Comparison of ENCODE assay signal across 8 cellular contexts in the genomic region with DNA sequence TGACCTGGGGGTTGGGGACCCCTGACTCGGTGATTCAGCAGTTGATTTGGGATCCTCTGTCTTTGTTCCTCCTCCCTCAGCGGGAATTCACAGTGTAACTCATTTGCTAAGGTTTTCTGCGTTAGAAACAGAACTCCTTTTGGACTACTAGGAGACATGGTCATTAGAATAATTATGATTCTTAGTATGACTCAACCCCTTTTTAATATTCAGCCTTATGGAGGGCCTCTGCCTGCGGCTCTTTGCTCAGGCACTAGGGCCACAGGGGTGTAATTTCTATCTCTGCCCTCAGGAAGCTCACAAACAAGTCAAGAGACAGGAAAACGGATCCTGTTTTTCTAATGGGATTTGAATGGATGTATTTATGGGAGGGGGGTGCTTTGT.
A peak's percentile ranks its signal among the peaks of the same experiment; 100 is the strongest.
DNase-seq lines count a peak whose midpoint lies in the region; ATAC-seq, FAIRE-seq and TF ChIP-seq lines count a peak whose summit lies in the region.

No MANE protein-coding gene starts in this region.

- CTCF ChIA-PET in activated CD4-positive, alpha-beta T cell treated with anti-CD3 and anti-CD28 coated beads for 36 hours (lab: Charles Lee), result interaction anchor here (1.4 to 4.5 kb wide), 3 partner anchors 8 to 81 kb away, joined by 5 to 29 read pairs (median 5); no protein-coding TSS in a partner anchor
- CTCF ChIA-PET in activated CD8-positive, alpha-beta T cell treated with anti-CD3 and anti-CD28 coated beads for 36 hours (lab: Charles Lee), result interaction anchor here (3.1 to 3.6 kb wide), 2 partner anchors 11 to 14 kb away, joined by 9 to 24 read pairs; no protein-coding TSS in a partner anchor

- intact Hi-C loops in activated CD4-positive, alpha-beta T cell treated with anti-CD3 and anti-CD28 coated beads for 36 hours (cut with DNase I, micrococcal nuclease), result loop anchor here (5.0 to 10.0 kb wide), 7 partner anchors 51 to 1041 kb away; a partner anchor contains a TSS
- intact Hi-C loops in activated CD8-positive, alpha-beta T cell treated with anti-CD3 and anti-CD28 coated beads for 36 hours (cut with micrococcal nuclease), result loop anchor here (2.0 to 10.0 kb wide), 3 partner anchors 15 to 651 kb away; no protein-coding TSS in a partner anchor
- intact Hi-C loops in kidney (cut with DNase I), result no loop called here
- intact Hi-C loops in stomach (cut with DNase I; ENCODE audit: low total_unique reads), result no loop called here

- ATAC-seq in activated CD4-positive, alpha-beta T cell treated with anti-CD3 and anti-CD28 coated beads for 36 hours, result no peak
- no peak for ATAC-seq in activated CD8-positive, alpha-beta T cell treated with anti-CD3 and anti-CD28 coated beads for 36 hours
- ATAC-seq in GM21360 (IDR thresholded peaks at IDR 0.05; ENCODE audit: unreplicated experiment), result no peak

- H3K36me3 ChIP-seq in kidney (ENCODE audit: control insufficient read depth in 1 of 2, insufficient read depth in 2 of 2, low read length in 2 of 2) (no peaks in the 10 kb centered on the region), stomach (no peaks in the 10 kb centered on the region)

- no peaks in the 10 kb centered on the region for H3K27me3 ChIP-seq in stomach

- H3K4me3 ChIP-seq in kidney (ENCODE audit: low read length in 2 of 2), result no peak overlapping the region
- H3K4me3 ChIP-seq in stomach, result no peak overlapping the region

- peak overlapping the region in 1 of 2 donors; percentile 72 for H3K9ac ChIP-seq in kidney (ENCODE audit: low read length in 2 of 2)

- peaks cover 76 to 91% of the 10 kb centered on the region in 2 donors for H3K4me1 ChIP-seq in kidney (ENCODE audit: control insufficient read depth in 1 of 2, insufficient read depth in 1 of 2, low read depth in 1 of 2, low read length in 2 of 2)
- peaks cover 96 to 100% (median 99%) of the 10 kb centered on the region in 4 donors for H3K4me1 ChIP-seq in stomach

- POLR2A ChIA-PET in activated CD4-positive, alpha-beta T cell treated with anti-CD3 and anti-CD28 coated beads for 36 hours (lab: Charles Lee), result interaction anchor here (0.6 to 5.1 kb wide), 2 partner anchors 8 to 14 kb away, joined by 6 to 29 read pairs; no protein-coding TSS in a partner anchor
- POLR2A ChIA-PET in activated CD8-positive, alpha-beta T cell treated with anti-CD3 and anti-CD28 coated beads for 36 hours (lab: Charles Lee), result interaction anchor here (0.9 to 9.1 kb wide), 5 partner anchors 8 to 24 kb away, joined by 3 to 100 read pairs (median 3); no protein-coding TSS in a partner anchor

- no peak for TF ChIP-seq POLR2A in stomach (IDR thresholded peaks at IDR 0.05)

- no peak for TF ChIP-seq EP300 in stomach (IDR thresholded peaks at IDR 0.05)

- 53 to 75% (median 59%) methylated on average over 5 of the region's 5 CpGs for WGBS in stomach, 5 donors

- H3K36me3 Mint-ChIP-seq in activated CD4-positive, alpha-beta T cell treated with anti-CD3 and anti-CD28 coated beads for 36 hours (ENCODE audit: low read depth), result peaks cover 15% of the 10 kb centered on the region
- peaks cover 26% of the 10 kb centered on the region for H3K36me3 Mint-ChIP-seq in activated CD8-positive, alpha-beta T cell treated with anti-CD3 and anti-CD28 coated beads for 36 hours (ENCODE audit: low read depth)

- no peaks in the 10 kb centered on the region for H3K9me3 ChIP-seq in kidney (ENCODE audit: control insufficient read depth in 1 of 2, low read length in 2 of 2)
- H3K9me3 ChIP-seq in stomach, result no peaks in the 10 kb centered on the region

- peaks cover 95% of the 10 kb centered on the region for H3K4me1 Mint-ChIP-seq in activated CD4-positive, alpha-beta T cell treated with anti-CD3 and anti-CD28 coated beads for 36 hours
- H3K4me1 Mint-ChIP-seq in activated CD8-positive, alpha-beta T cell treated with anti-CD3 and anti-CD28 coated beads for 36 hours (ENCODE audit: low read depth), result peaks cover 95% of the 10 kb centered on the region

- no peak for FAIRE-seq in kidney (lab: Jason Lieb, UNC)

- H3K4me3 Mint-ChIP-seq in activated CD4-positive, alpha-beta T cell treated with anti-CD3 and anti-CD28 coated beads for 36 hours, result peak overlapping the region; percentile 22
- H3K4me3 Mint-ChIP-seq in activated CD8-positive, alpha-beta T cell treated with anti-CD3 and anti-CD28 coated beads for 36 hours, result peak overlapping the region; percentile 43

- H3K27ac ChIP-seq in kidney (ENCODE audit: low read depth in 2 of 2, low read length in 2 of 2), result peak overlapping the region; percentile 94
- peak overlapping the region; percentile 82 to 95 (median 86) for H3K27ac ChIP-seq in stomach

- DNase-seq in activated CD4-positive, alpha-beta T cell treated with anti-CD3 and anti-CD28 coated beads for 36 hours, result no peak
- no peak for DNase-seq in activated CD4-positive, alpha-beta T cell treated with anti-CD3 and anti-CD28 coated beads, Interleukin-2, amount 50 U/mL, for 4 hours
- no peak for DNase-seq in activated CD8-positive, alpha-beta T cell treated with anti-CD3 and anti-CD28 coated beads for 36 hours
- DNase-seq in kidney, result no peak
- DNase-seq in stomach, result no peak
- DNase-seq in COLO668 (lab: John Stamatoyannopoulos, UW; ENCODE audit: unreplicated experiment), result no peak
- no peak for DNase-seq in HPDE6-E6E7 (ENCODE audit: extremely low spot score)

- no peaks in the 10 kb centered on the region for H3K27me3 Mint-ChIP-seq in activated CD4-positive, alpha-beta T cell treated with anti-CD3 and anti-CD28 coated beads for 36 hours
- H3K27me3 Mint-ChIP-seq in activated CD8-positive, alpha-beta T cell treated with anti-CD3 and anti-CD28 coated beads for 36 hours, result no peaks in the 10 kb centered on the region

- peak overlapping the region; percentile 99 for H3K27ac Mint-ChIP-seq in activated CD4-positive, alpha-beta T cell treated with anti-CD3 and anti-CD28 coated beads for 36 hours
- peak overlapping the region; percentile 96 for H3K27ac Mint-ChIP-seq in activated CD8-positive, alpha-beta T cell treated with anti-CD3 and anti-CD28 coated beads for 36 hours

- peaks cover 4% of the 10 kb centered on the region for H3K9me3 Mint-ChIP-seq in activated CD4-positive, alpha-beta T cell treated with anti-CD3 and anti-CD28 coated beads for 36 hours (ENCODE audit: low read depth)
- H3K9me3 Mint-ChIP-seq in activated CD8-positive, alpha-beta T cell treated with anti-CD3 and anti-CD28 coated beads for 36 hours, result peaks cover 5% of the 10 kb centered on the region

- TF ChIP-seq CTCF in activated CD8-positive, alpha-beta T cell treated with anti-CD3 and anti-CD28 coated beads for 36 hours (IDR thresholded peaks at IDR 0.05), result no peak
- TF ChIP-seq CTCF in kidney (IDR thresholded peaks at IDR 0.05; ENCODE audit: borderline replicate concordance, extremely low read depth, insufficient read depth) (no peak), stomach (IDR thresholded peaks at IDR 0.05) (no peak)

Comparison
In these comparisons a context has a peak if more than half of its experiments do, and no peak if none do; other contexts are left out.
1. intact Hi-C loops: an anchor here in activated CD4-positive, alpha-beta T cell treated with anti-CD3 and anti-CD28 coated beads for 36 hours (5.0 to 10.0 kb wide) and activated CD8-positive, alpha-beta T cell treated with anti-CD3 and anti-CD28 coated beads for 36 hours (2.0 to 10.0 kb wide); none called in kidney and stomach.